ENCODE assay signal across 29 cellular contexts in the genomic region with DNA sequence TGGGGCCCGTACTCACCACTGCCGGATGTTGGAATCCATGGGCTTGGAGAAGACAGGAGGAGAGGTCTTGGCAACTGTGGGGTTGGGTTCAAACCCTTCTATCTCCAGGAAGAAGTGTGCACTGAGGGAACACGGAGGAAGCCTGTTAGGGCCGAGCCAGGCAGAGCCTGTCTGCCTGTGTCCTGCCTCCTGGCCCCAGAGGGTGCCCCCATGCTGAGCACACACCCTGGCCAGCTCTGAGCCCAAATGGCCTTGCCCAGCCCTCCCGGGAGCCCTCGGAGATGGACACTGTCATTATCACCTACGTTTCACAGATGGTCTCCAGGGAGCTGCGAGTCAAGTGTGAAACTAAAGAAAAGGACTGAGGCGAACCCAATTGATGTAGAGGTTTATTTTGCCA.
"Had no signal": no experiment of that assay in that cellular context is flagged by ENCODE, and none has a peak within 500 bp of the region (broad histone marks: within the 10 kb centered on the region; RNA-seq: fewer than 3 reads in every experiment).

No MANE protein-coding gene starts in this region.

- H3K9me3 Mint-ChIP-seq: activated CD4-positive, alpha-beta memory T cell treated with anti-CD3 and anti-CD28 coated beads, Interleukin-2, amount 10 ng/mL, durations not matched to agents 7 days and 5 days; activated CD4-positive, alpha-beta T cell treated with anti-CD3 and anti-CD28 coated beads, Interleukin-2, amount 10 ng/mL, durations not matched to agents 7 days and 5 days; activated naive CD4-positive, alpha-beta T cell treated with anti-CD3 and anti-CD28 coated beads, Interleukin-2, amount 10 ng/mL, durations not matched to agents 7 days and 5 days; activated T-cell treated with anti-CD3 and anti-CD28 coated beads, Interleukin-2, amount 50 U/mL, for 24 hours; T-helper 2 cell treated with Interferon-gamma antibody and Interleukin-4, amounts not matched to agents 5 μg/mL and 100 μg/mL, for 36 hours had no signal

- H3K27ac Mint-ChIP-seq: activated CD4-positive, alpha-beta memory T cell treated with anti-CD3 and anti-CD28 coated beads, Interleukin-2, amount 10 ng/mL, durations not matched to agents 7 days and 5 days; activated CD4-positive, alpha-beta T cell treated with anti-CD3 and anti-CD28 coated beads for 36 hours; activated CD4-positive, alpha-beta T cell treated with anti-CD3 and anti-CD28 coated beads, Interleukin-2, amount 10 ng/mL, durations not matched to agents 7 days and 5 days; activated naive CD4-positive, alpha-beta T cell treated with anti-CD3 and anti-CD28 coated beads, Interleukin-2, amount 10 ng/mL, durations not matched to agents 7 days and 5 days; activated naive CD8-positive, alpha-beta T cell treated with anti-CD3 and anti-CD28 coated beads, Interleukin-2, amount 10 ng/mL, durations not matched to agents 7 days and 5 days; activated T-cell treated with anti-CD3 and anti-CD28 coated beads, Interleukin-2, amount 50 U/mL, for 24 hours; activated T-cell treated with anti-CD3 and anti-CD28 coated beads, Interleukin-2, amount 50 U/mL, for 72 hours; T-helper 17 cell; T-helper 2 cell treated with Interferon-gamma antibody and Interleukin-4, amounts not matched to agents 5 μg/mL and 100 μg/mL, for 36 hours had no signal

- H3K27me3 Mint-ChIP-seq: activated CD4-positive, alpha-beta T cell treated with anti-CD3 and anti-CD28 coated beads, Interleukin-2, amount 10 ng/mL, durations not matched to agents 7 days and 5 days had no signal

- H3K36me3 Mint-ChIP-seq: activated naive CD4-positive, alpha-beta T cell treated with anti-CD3 and anti-CD28 coated beads, Interleukin-2, amount 10 ng/mL, durations not matched to agents 7 days and 5 days; activated naive CD4-positive, alpha-beta T cell treated with anti-CD3 and anti-CD28 coated beads, Interleukin-2, amount 50 U/mL, for 72 hours; activated naive CD8-positive, alpha-beta T cell treated with anti-CD3 and anti-CD28 coated beads, Interleukin-2, amount 10 ng/mL, durations not matched to agents 7 days and 5 days; brain had no signal

- H3K27me3 ChIP-seq: ascending aorta, breast epithelium, cardiac muscle cell, colonic mucosa had no signal

- H3K27ac ChIP-seq: ascending aorta, breast epithelium, cardiac muscle cell, colonic mucosa had no signal

- H3K9me3 ChIP-seq: ascending aorta, breast epithelium, colonic mucosa had no signal

- H3K4me3 Mint-ChIP-seq: activated CD4-positive, alpha-beta memory T cell treated with anti-CD3 and anti-CD28 coated beads, Interleukin-2, amount 10 ng/mL, durations not matched to agents 7 days and 5 days; activated CD4-positive, alpha-beta T cell treated with anti-CD3 and anti-CD28 coated beads for 36 hours; activated CD4-positive, alpha-beta T cell treated with anti-CD3 and anti-CD28 coated beads, Interleukin-2, amount 10 ng/mL, durations not matched to agents 7 days and 5 days; activated naive CD4-positive, alpha-beta T cell treated with anti-CD3 and anti-CD28 coated beads, Interleukin-2, amount 10 ng/mL, durations not matched to agents 7 days and 5 days; activated naive CD8-positive, alpha-beta T cell treated with anti-CD3 and anti-CD28 coated beads, Interleukin-2, amount 10 ng/mL, durations not matched to agents 7 days and 5 days; activated T-cell treated with anti-CD3 and anti-CD28 coated beads, Interleukin-2, amount 50 U/mL, for 24 hours; activated T-cell treated with anti-CD3 and anti-CD28 coated beads, Interleukin-2, amount 50 U/mL, for 72 hours; brain; T-helper 17 cell; T-helper 2 cell treated with Interferon-gamma antibody and Interleukin-4, amounts not matched to agents 5 μg/mL and 100 μg/mL, for 36 hours had no signal

- H3K36me3 ChIP-seq: ascending aorta, breast epithelium, cardiac muscle cell, colonic mucosa had no signal

- H3K4me1 Mint-ChIP-seq: activated CD4-positive, alpha-beta T cell treated with anti-CD3 and anti-CD28 coated beads for 36 hours; activated CD4-positive, alpha-beta T cell treated with anti-CD3 and anti-CD28 coated beads, Interleukin-2, amount 10 ng/mL, durations not matched to agents 7 days and 5 days had no signal

- ATAC-seq: activated CD4-positive, alpha-beta T cell treated with anti-CD3 and anti-CD28 coated beads for 36 hours; activated naive CD4-positive, alpha-beta T cell treated with anti-CD3 and anti-CD28 coated beads, Interleukin-2, amount 50 U/mL, for 72 hours; activated T-cell treated with anti-CD3 and anti-CD28 coated beads, Interleukin-2, amount 50 U/mL, for 72 hours; esophagus mucosa; T-helper 17 cell had no signal

- H3K4me1 ChIP-seq: ascending aorta, breast epithelium, colonic mucosa had no signal

- H3K4me3 ChIP-seq: ascending aorta, breast epithelium, cardiac muscle cell, colonic mucosa had no signal

- DNase-seq: activated CD4-positive, alpha-beta memory T cell treated with anti-CD3 and anti-CD28 coated beads, Interleukin-2, amount 10 ng/mL, durations not matched to agents 7 days and 5 days; activated CD4-positive, alpha-beta T cell treated with anti-CD3 and anti-CD28 coated beads for 36 hours; activated CD4-positive, alpha-beta T cell treated with anti-CD3 and anti-CD28 coated beads, Interleukin-2, amount 10 ng/mL, durations not matched to agents 7 days and 5 days; activated CD4-positive, alpha-beta T cell treated with anti-CD3 and anti-CD28 coated beads, Interleukin-2, amount 50 U/mL, for 4 hours; activated CD4-positive, CD25-positive, alpha-beta regulatory T cell; activated CD4-positive, CD25-positive, alpha-beta regulatory T cell treated with anti-CD3 and anti-CD28 coated beads, Interleukin-2, amount 50 U/mL, for 72 hours; activated CD8-positive, alpha-beta memory T cell treated with anti-CD3 and anti-CD28 coated beads, Interleukin-2, amount 50 U/mL, for 48 hours; activated gamma-delta T cell; activated naive CD4-positive, alpha-beta T cell; activated naive CD4-positive, alpha-beta T cell treated with anti-CD3 and anti-CD28 coated beads, Interleukin-2, amount 10 ng/mL, durations not matched to agents 7 days and 5 days; activated naive CD8-positive, alpha-beta T cell treated with anti-CD3 and anti-CD28 coated beads, Interleukin-2, amount 10 ng/mL, durations not matched to agents 7 days and 5 days; activated T-cell treated with anti-CD3 and anti-CD28 coated beads for 4 hours; activated T-cell treated with anti-CD3 and anti-CD28 coated beads, Interleukin-2, amount 50 U/mL, for 24 hours; activated T-cell treated with anti-CD3 and anti-CD28 coated beads, Interleukin-2, amount 50 U/mL, for 72 hours; central memory CD4-positive, alpha-beta T cell; cerebellar nuclear complex; colonic mucosa; effector CD8-positive, alpha-beta T cell; foreskin fibroblast; T-helper 1 cell; T-helper 17 cell; T1000 had no signal
